8 cellular contexts compared by ENCODE assay signal in genomic region chr3:134600685-134601502, GRCh38. TPM values are rescaled to one million over a fixed set of nuclear protein-coding genes. Genes with fewer than 3 reads are reported as not detected.
DNase-seq lines count a peak whose midpoint lies in the region; ATAC-seq and TF ChIP-seq lines count a peak whose summit lies in the region.

No MANE protein-coding gene starts in this region.

- H3K36me3 ChIP-seq in SK-N-MC (ENCODE audit: insufficient read depth, low read length) (no peaks in the 10 kb centered on the region), heart left ventricle (no peaks in the 10 kb centered on the region)

- H3K27me3 Mint-ChIP-seq in activated naive CD8-positive, alpha-beta T cell treated with anti-CD3 and anti-CD28 coated beads for 36 hours = peaks cover 9% of the 10 kb centered on the region

- no peak overlapping the region for H3K27ac Mint-ChIP-seq in activated naive CD8-positive, alpha-beta T cell treated with anti-CD3 and anti-CD28 coated beads for 36 hours

- no peak for TF ChIP-seq POLR2A in heart left ventricle (IDR thresholded peaks at IDR 0.05)

- H3K4me3 ChIP-seq in SK-N-MC (peak overlapping the region; percentile 41), heart left ventricle (no peak overlapping the region)

- WGBS in heart left ventricle, 4 donors = 8 to 14% (median 11%) methylated on average over 32 of the region's 32 CpGs

- no peaks in the 10 kb centered on the region for H3K9me3 Mint-ChIP-seq in activated naive CD8-positive, alpha-beta T cell treated with anti-CD3 and anti-CD28 coated beads for 36 hours

- peak overlapping the region; percentile 44 for H3K4me3 Mint-ChIP-seq in activated naive CD8-positive, alpha-beta T cell treated with anti-CD3 and anti-CD28 coated beads for 36 hours

- ATAC-seq in GM21576 (IDR thresholded peaks at IDR 0.05; ENCODE audit: unreplicated experiment) (peak; percentile 66), heart left ventricle (peak in 3 of 4 donors; percentile 59 to 74 (median 69)), HG03457 (IDR thresholded peaks at IDR 0.05; ENCODE audit: unreplicated experiment) (no peak)

- peaks cover 0 to 16% (median 1%) of the 10 kb centered on the region in 12 donors for H3K4me1 ChIP-seq in heart left ventricle

- peak; percentile 89 to 98 (median 94) for TF ChIP-seq CTCF in heart left ventricle (IDR thresholded peaks at IDR 0.05)

- peak; percentile 25 for DNase-seq in DMS153 (lab: John Stamatoyannopoulos, UW)
- peak; percentile 64 for DNase-seq in LoVo (ENCODE audit: low spot score)
- peak; percentile 45 for DNase-seq in SK-N-MC (ENCODE audit: low read depth, low spot score)
- peak; percentile 74 for DNase-seq in activated naive CD8-positive, alpha-beta T cell treated with anti-CD3 and anti-CD28 coated beads for 36 hours
- DNase-seq in heart left ventricle = peak; percentile 41 to 79 (median 54)
- DNase-seq in renal cortical epithelial cell (ENCODE audit: low read depth) = peak; percentile 24

- H3K9me3 ChIP-seq in SK-N-MC (ENCODE audit: low read depth, low read length) (no peaks in the 10 kb centered on the region), heart left ventricle (no peaks in the 10 kb centered on the region)

- H3K36me3 Mint-ChIP-seq in activated naive CD8-positive, alpha-beta T cell treated with anti-CD3 and anti-CD28 coated beads for 36 hours = no peaks in the 10 kb centered on the region

- H3K9ac ChIP-seq in SK-N-MC (ENCODE audit: insufficient read length) = no peak overlapping the region

- H3K4me1 Mint-ChIP-seq in activated naive CD8-positive, alpha-beta T cell treated with anti-CD3 and anti-CD28 coated beads for 36 hours = peaks cover 5% of the 10 kb centered on the region

- H3K27me3 ChIP-seq in heart left ventricle = no peaks in the 10 kb centered on the region

- intact Hi-C loops in heart left ventricle (cut with DNase I) = loop anchor here (2.0 to 10.0 kb wide), 11 partner anchors 154 to 1296 kb away; partner anchors contain the start of gene EPHB1 (in 1 of the 10)

- H3K27ac ChIP-seq in SK-N-MC (no peak overlapping the region), heart left ventricle (no peak overlapping the region)

RNA-seq across cellular contexts. Expression of gene KY, which starts 49.9 kb away (rescaled TPM):
- total RNA-seq in activated naive CD8-positive, alpha-beta T cell treated with anti-CD3 and anti-CD28 coated beads for 36 hours = not detected
- total RNA-seq in heart left ventricle = 10 to 100 TPM in 3 of 9 donors, 1 to 10 TPM in 6; 5.7 to 22.5 (median 8.7) TPM
- polyA plus RNA-seq in heart left ventricle = 1 to 10 TPM; 1.4 to 2.6 TPM
- total RNA-seq in renal cortical epithelial cell = 0.65 TPM in 1 of 2 replicates, not detected in the other

Comparison
In these comparisons a context has a peak if more than half of its experiments do, and no peak if none do; other contexts are left out.
1. DNase-seq: peak in every context shown above with its lines; median percentile 74 in activated naive CD8-positive, alpha-beta T cell treated with anti-CD3 and anti-CD28 coated beads for 36 hours; 64 in LoVo; 54 in heart left ventricle; 45 in SK-N-MC; 25 in DMS153; 24 in renal cortical epithelial cell.